Comparison of ENCODE assay signal across 12 cellular contexts in the genomic region with DNA sequence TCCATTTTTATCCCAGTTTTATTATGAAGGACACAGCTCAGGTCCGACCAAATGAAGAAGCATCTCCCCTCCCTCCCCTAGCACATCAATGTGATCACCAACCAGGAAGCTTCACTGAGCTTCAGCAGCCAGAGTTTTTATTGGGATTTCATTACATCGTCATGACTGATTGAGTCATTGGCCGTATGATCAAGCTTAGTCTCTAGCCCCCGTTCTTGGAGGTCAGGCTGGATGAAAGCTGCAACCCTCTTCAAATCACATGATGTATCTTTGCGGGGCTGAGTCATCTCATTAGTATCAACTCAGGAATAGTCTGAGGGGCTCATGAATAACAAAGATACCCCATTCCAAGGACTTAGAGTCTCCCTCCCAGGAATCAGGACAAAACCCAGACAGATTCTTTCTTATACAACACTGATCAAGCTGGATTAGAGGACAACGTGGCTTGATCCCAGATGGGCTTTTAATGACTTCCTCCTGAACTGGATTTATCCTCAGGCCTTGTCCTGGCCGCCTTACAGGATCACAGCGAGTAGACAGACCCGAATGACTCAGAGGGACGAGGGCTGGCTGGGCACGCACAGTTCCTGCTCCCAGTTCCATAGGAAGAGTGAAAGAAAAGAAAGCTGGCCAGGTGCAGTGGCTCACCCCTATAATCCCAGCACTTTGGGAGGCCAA. TPM values are rescaled to one million over a fixed set of nuclear protein-coding genes. Genes with fewer than 3 reads are reported as not detected.
DNase-seq lines count a peak whose midpoint lies in the region; ATAC-seq and TF ChIP-seq lines count a peak whose summit lies in the region.
"Had no signal": no experiment of that assay in that cellular context is flagged by ENCODE, and none has a peak within 500 bp of the region (broad histone marks: within the 10 kb centered on the region; RNA-seq: fewer than 3 reads in every experiment).

No MANE protein-coding gene starts in this region.

- H3K4me3 Mint-ChIP-seq in nephron = peak overlapping the region in 1 of 3 experiments; percentile 13
- H3K4me3 Mint-ChIP-seq in activated CD4-positive, alpha-beta T cell treated with anti-CD3 and anti-CD28 coated beads, Interleukin-2, amount 10 ng/mL, durations not matched to agents 24 days and 14 days = no peak overlapping the region

- 0 out of 2 replicates have a peak overlapping the region, but pooled peaks have one; percentile 31 for H3K56ac ChIP-seq in IMR-90 (ENCODE audit: extremely low read depth, insufficient read depth, low read length)

- peak overlapping the region; percentile 84 for H2AK5ac ChIP-seq in IMR-90 (ENCODE audit: low read depth, low read length)

- H4K91ac ChIP-seq in IMR-90 (ENCODE audit: insufficient read depth, low read depth, low read length) = peak overlapping the region; percentile 61; the same call in 1 of the 2 replicates

- peak overlapping the region; percentile 5 to 82; a peak in 3 of 4 replicates for H4K8ac ChIP-seq in IMR-90 (ENCODE audit: low read depth in 2 of 2, low read length in 2 of 2)

- no peak for TF ChIP-seq RAD21 in IMR-90 (IDR thresholded peaks at IDR 0.05; ENCODE audit: low read length)

- H3K14ac ChIP-seq in IMR-90 (replicated peaks; ENCODE audit: low read depth, low read length) = peak overlapping the region; percentile 59; the same call in 1 of the 2 replicates

- peak overlapping the region; percentile 79 for H2BK5ac ChIP-seq in IMR-90 (ENCODE audit: low read depth, low read length, poor library complexity, severe bottlenecking)

- H4K20me1 ChIP-seq in IMR-90 (ENCODE audit: insufficient read depth, low read length) = peaks cover 5% of the 10 kb centered on the region; the same call in 1 of the 2 replicates

- in situ Hi-C loops in IMR-90 (cut with MboI; ENCODE audit: low sequenced_read_pairs) = no loop called here

- POLR2A ChIA-PET in IMR-90 (lab: Charles Lee; ENCODE audit: unreplicated experiment) = interaction anchor here (0.6 to 1.1 kb wide), 2 partner anchors 76 to 152 kb away, joined by 3 to 4 read pairs; a partner anchor contains a TSS

- intact Hi-C loops in IMR-90 (cut with micrococcal nuclease) (no loop called here), colonic mucosa (cut with DNase I) (no loop called here), posterior cingulate gyrus (cut with DNase I) (no loop called here)
- intact Hi-C loops in activated CD4-positive, alpha-beta T cell treated with anti-CD3 and anti-CD28 coated beads, Interleukin-2, amount 10 ng/mL, durations not matched to agents 24 days and 14 days (cut with micrococcal nuclease) = no loop called here

- H3K36me3 Mint-ChIP-seq in nephron (ENCODE audit: low read depth) = peaks cover 27% of the 10 kb centered on the region
- H3K36me3 Mint-ChIP-seq in activated CD4-positive, alpha-beta T cell treated with anti-CD3 and anti-CD28 coated beads, Interleukin-2, amount 10 ng/mL, durations not matched to agents 24 days and 14 days (ENCODE audit: low read depth) = peaks cover 18% of the 10 kb centered on the region

- H3K4me2 ChIP-seq in IMR-90 (ENCODE audit: low read depth, low read length) = no peak overlapping the region

- peaks cover 34% of the 10 kb centered on the region for H3K36me3 ChIP-seq in IMR-90 (ENCODE audit: control insufficient read depth, insufficient read depth, low read length)
- H3K36me3 ChIP-seq in colonic mucosa = no peaks in the 10 kb centered on the region

- H2AK9ac ChIP-seq in IMR-90 (replicated peaks; ENCODE audit: low read depth, low read length, poor library complexity) = peak overlapping the region; percentile 71

- peaks cover 9% of the 10 kb centered on the region for H3K9me3 ChIP-seq in IMR-90 (ENCODE audit: control insufficient read depth, insufficient read depth, low read length)
- H3K9me3 ChIP-seq in colonic mucosa = no peaks in the 10 kb centered on the region
- H3K9me3 ChIP-seq: HAP-1 had no signal

- H3K27me3 Mint-ChIP-seq in nephron (ENCODE audit: low read depth) = no peaks in the 10 kb centered on the region
- no peaks in the 10 kb centered on the region for H3K27me3 Mint-ChIP-seq in activated CD4-positive, alpha-beta T cell treated with anti-CD3 and anti-CD28 coated beads, Interleukin-2, amount 10 ng/mL, durations not matched to agents 24 days and 14 days

- 52% methylated on average over 4 of the region's 11 CpGs; no CpG with 5 or more reads in 1 of the 2 experiments for WGBS in IMR-90 (ENCODE audit: extremely low coverage in 2 of 2, insufficient read length in 1 of 2), 2 experiments

- H3K79me1 ChIP-seq in IMR-90 (ENCODE audit: low read depth in 1 of 2, low read length in 2 of 2) = peaks cover 18 to 66% of the 10 kb centered on the region in 2 experiments

- peak overlapping the region; percentile 78 for H3K4ac ChIP-seq in IMR-90 (ENCODE audit: low read depth, low read length)

- H3K18ac ChIP-seq in IMR-90 (ENCODE audit: low read depth, low read length) = peak overlapping the region; percentile 40

- H3K4me1 ChIP-seq in IMR-90 (ENCODE audit: control insufficient read depth, insufficient read depth, low read length) (peaks cover 16% of the 10 kb centered on the region), colonic mucosa (peaks cover 7% of the 10 kb centered on the region)
- H3K4me1 ChIP-seq: HAP-1 had no signal

- H3K27me3 ChIP-seq in IMR-90 (ENCODE audit: control insufficient read depth, insufficient read depth, low read length) (no peaks in the 10 kb centered on the region), colonic mucosa (no peaks in the 10 kb centered on the region)

- dilution Hi-C loops in IMR-90 (cut with HindIII; ENCODE audit: low sequenced_read_pairs, unreplicated experiment) = no loop called here

- H3K23ac ChIP-seq in IMR-90 (ENCODE audit: low read depth, low read length) = peak overlapping the region; percentile 79

- peak overlapping the region; percentile 38; the same call in 1 of the 3 replicates for H2BK15ac ChIP-seq in IMR-90 (ENCODE audit: low read depth, low read length)

- BruUV-seq in IMR-90 (replicated peaks; lab: Mats Ljungman, UMichigan) = no TSS peak

- no peak overlapping the region for H3K4me3 ChIP-seq in AG09309 (ENCODE audit: control insufficient read depth, low read depth, low read length)
- no peak overlapping the region for H3K4me3 ChIP-seq in IMR-90 (ENCODE audit: insufficient read depth, low read depth, low read length)
- H3K4me3 ChIP-seq in colonic mucosa = no peak overlapping the region
- H3K4me3 ChIP-seq: HAP-1 had no signal

- H3K9me1 ChIP-seq in IMR-90 (ENCODE audit: insufficient read depth, low read length) = peaks cover 3% of the 10 kb centered on the region; the same call in 1 of the 2 replicates

- H2BK120ac ChIP-seq in IMR-90 (ENCODE audit: low read depth, low read length) = peak overlapping the region; percentile 82

- no peak overlapping the region for H3K9ac ChIP-seq in IMR-90 (ENCODE audit: low read depth, low read length)
- H3K9ac ChIP-seq in colonic mucosa (ENCODE audit: low read depth in 2 of 2, low read length in 2 of 2) = no peak overlapping the region

- ATAC-seq in IMR-90 (ENCODE audit: low read depth) = peak; percentile 48

- peak overlapping the region in 2 of 3 experiments; percentile 45 to 86 for H3K27ac Mint-ChIP-seq in nephron
- H3K27ac Mint-ChIP-seq in activated CD4-positive, alpha-beta T cell treated with anti-CD3 and anti-CD28 coated beads, Interleukin-2, amount 10 ng/mL, durations not matched to agents 24 days and 14 days = no peak overlapping the region

- peak overlapping the region; percentile 45 for H2BK20ac ChIP-seq in IMR-90 (ENCODE audit: low read depth, low read length)

- DNase-seq in AG09309 (ENCODE audit: low read depth) (peak; percentile 95), IMR-90 (peak; percentile 96), colonic mucosa (peak; percentile 36), NCI-H2227 (lab: John Stamatoyannopoulos, UW; ENCODE audit: unreplicated experiment) (no peak), posterior cingulate gyrus (no peak), substantia nigra (lab: John Stamatoyannopoulos, UW) (no peak)
- no peak for DNase-seq in activated CD4-positive, alpha-beta T cell treated with anti-CD3 and anti-CD28 coated beads, Interleukin-2, amount 10 ng/mL, durations not matched to agents 24 days and 14 days
- DNase-seq: activated CD8-positive, alpha-beta memory T cell treated with anti-CD3 and anti-CD28 coated beads for 24 hours; DMS79 treated with DMSO at 0.1 percent for 48 hours; NCI-H446 treated with DMSO at 0.1 percent for 48 hours had no signal

- CTCF ChIA-PET in IMR-90 (lab: Yijun Ruan, JAX) = no interaction called here

- H2AFZ ChIP-seq in IMR-90 (replicated peaks; ENCODE audit: low read length, poor library complexity) = peak overlapping the region; percentile 25

- H4K5ac ChIP-seq in IMR-90 (ENCODE audit: low read depth, low read length) = peak overlapping the region; percentile 10; the same call in 1 of the 2 replicates

- H3K27ac ChIP-seq in IMR-90 (ENCODE audit: insufficient read depth, low read length) = peak overlapping the region; percentile 72
- no peak overlapping the region for H3K27ac ChIP-seq in colonic mucosa
- no peak overlapping the region for H3K27ac ChIP-seq in substantia nigra (ENCODE audit: low read depth, low read length, poor library complexity, severe bottlenecking)

- peaks cover 28% of the 10 kb centered on the region for H3K4me1 Mint-ChIP-seq in nephron
- peaks cover 19% of the 10 kb centered on the region for H3K4me1 Mint-ChIP-seq in activated CD4-positive, alpha-beta T cell treated with anti-CD3 and anti-CD28 coated beads, Interleukin-2, amount 10 ng/mL, durations not matched to agents 24 days and 14 days

- no peaks in the 10 kb centered on the region for H3K9me3 Mint-ChIP-seq in nephron
- no peaks in the 10 kb centered on the region for H3K9me3 Mint-ChIP-seq in activated CD4-positive, alpha-beta T cell treated with anti-CD3 and anti-CD28 coated beads, Interleukin-2, amount 10 ng/mL, durations not matched to agents 24 days and 14 days

- TF ChIP-seq CTCF in AG09309 (IDR thresholded peaks at IDR 0.05; ENCODE audit: control insufficient read depth, insufficient read depth, low read depth, low read length, missing control alignments) = no peak
- no peak for TF ChIP-seq CTCF in IMR-90 (conservative IDR thresholded peaks at IDR 0.05; ENCODE audit: low read depth, low read length)
- TF ChIP-seq CTCF in colonic mucosa (IDR thresholded peaks at IDR 0.05) = no peak
- TF ChIP-seq CTCF in nephron (IDR thresholded peaks at IDR 0.05; ENCODE audit: unreplicated experiment in 3 of 3) = no peak

- no peak for TF ChIP-seq POLR2A in IMR-90 (IDR thresholded peaks at IDR 0.05; ENCODE audit: low read depth, low read length)

TF ChIP-seq in IMR-90, 13 proteins besides CTCF, POLR2A, EP300 and RAD21 (continues in another document):
- TF ChIP-seq RCOR1 (IDR thresholded peaks at IDR 0.05; ENCODE audit: insufficient replicate concordance, low read length) (no peak), BHLHE40 (IDR thresholded peaks at IDR 0.05; ENCODE audit: low read depth, low read length) (no peak; the same call in 1 of the 2 replicates), MXI1 (IDR thresholded peaks at IDR 0.05; ENCODE audit: borderline replicate concordance, low read depth, low read length) (no peak)

RNA-seq across cellular contexts. Expression of a gene that starts 14.5 kb away (rescaled TPM):
- total RNA-seq in IMR-90 (2012; rRNA removed) (22.2 and 25.8 TPM in 2 replicates), colonic mucosa (10 to 100 TPM; 11.1 to 16.5 TPM)
- 48.0 and 57.4 TPM in 2 replicates for polyA plus RNA-seq in IMR-90 (2012; rRNA removed)
- 52.2 and 59.2 TPM in 2 replicates for polyA plus RNA-seq in IMR-90 (2012; cell fraction: cytosol; rRNA removed)
- 33.9 and 73.0 TPM in 2 replicates for polyA plus RNA-seq in IMR-90 (2012; cell fraction: nucleus; rRNA removed; ENCODE audit: low replicate concordance)
- 25.3 and 26.3 TPM in 2 replicates for total RNA-seq in activated CD4-positive, alpha-beta T cell treated with anti-CD3 and anti-CD28 coated beads, Interleukin-2, amount 10 ng/mL, durations not matched to agents 24 days and 14 days

Comparison
In these comparisons a context has a peak if more than half of its experiments do, and no peak if none do; other contexts are left out.
1. DNase-seq: peak in AG09309 (single experiment), IMR-90 (single experiment) and colonic mucosa (single experiment); none in NCI-H2227 (single experiment), posterior cingulate gyrus (0 of 10), substantia nigra (0 of 49) and activated CD4-positive, alpha-beta T cell treated with anti-CD3 and anti-CD28 coated beads, Interleukin-2, amount 10 ng/mL, durations not matched to agents 24 days and 14 days (single experiment).